1 cellular context compared by ENCODE assay signal in the genomic region with DNA sequence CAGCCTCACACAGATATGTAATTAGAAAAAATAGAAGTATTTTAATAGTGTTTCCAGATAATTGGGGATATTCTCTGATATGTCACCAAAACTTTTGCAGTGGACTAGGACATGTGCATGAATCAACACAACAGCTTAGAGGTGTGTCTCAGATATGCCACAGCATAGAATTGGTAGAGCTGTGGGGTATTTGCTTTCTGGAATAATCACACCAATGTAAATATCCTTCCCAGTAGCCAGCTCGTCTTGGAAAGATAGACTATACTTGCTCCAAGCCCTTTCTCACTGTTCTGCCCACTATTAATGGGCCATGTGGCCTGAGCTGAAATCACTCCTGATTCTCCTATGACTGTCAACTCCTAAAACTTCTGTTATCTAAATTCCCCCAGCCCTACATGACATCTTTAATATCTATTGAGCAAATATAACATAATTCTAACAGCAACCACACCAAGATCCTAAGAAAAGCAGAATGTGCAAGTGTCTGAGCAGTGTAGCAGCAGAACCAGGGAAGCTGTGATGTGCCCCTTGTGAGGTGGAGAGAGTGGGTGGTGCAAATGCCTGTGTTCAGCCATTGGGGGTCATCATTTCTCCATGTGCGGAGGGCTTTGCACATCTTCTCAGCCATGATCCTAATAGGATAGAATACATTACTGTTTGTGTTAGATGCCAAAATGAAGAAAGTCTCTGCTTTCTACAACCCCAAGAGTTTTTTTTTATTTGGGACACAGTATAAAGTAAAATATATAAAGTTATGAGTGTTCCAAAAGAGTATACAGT.
TF ChIP-seq lines count a peak whose summit lies in the region.

No MANE protein-coding gene starts in this region.

TF ChIP-seq in endothelial cell of umbilical vein, 7 proteins besides CTCF, POLR2A, EP300 and RAD21:
- TF ChIP-seq POLR2AphosphoS5 (IDR thresholded peaks at IDR 0.05; ENCODE audit: insufficient read depth, low read depth, low read length) (no peak), JUN (IDR thresholded peaks at IDR 0.05; ENCODE audit: borderline replicate concordance, insufficient read depth, insufficient read length, low read depth) (no peak), MYC (IDR thresholded peaks at IDR 0.05; ENCODE audit: low read depth, low read length) (no peak), FOS (IDR thresholded peaks at IDR 0.05; ENCODE audit: borderline replicate concordance, insufficient read depth, low read length) (no peak), GATA2 (IDR thresholded peaks at IDR 0.05; ENCODE audit: insufficient read depth, insufficient read length, low read depth, low read length) (no peak), EZH2 (IDR thresholded peaks at IDR 0.05; ENCODE audit: borderline replicate concordance, low read depth, low read length, severe bottlenecking) (no peak)
- TF ChIP-seq, protein P1, sequence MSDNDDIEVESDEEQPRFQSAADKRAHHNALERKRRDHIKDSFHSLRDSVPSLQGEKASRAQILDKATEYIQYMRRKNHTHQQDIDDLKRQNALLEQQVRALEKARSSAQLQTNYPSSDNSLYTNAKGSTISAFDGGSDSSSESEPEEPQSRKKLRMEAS (IDR thresholded peaks at IDR 0.05; ENCODE audit: insufficient read depth, insufficient read length), result no peak
